Comparison of ENCODE assay signal across 26 cellular contexts in the genomic region with DNA sequence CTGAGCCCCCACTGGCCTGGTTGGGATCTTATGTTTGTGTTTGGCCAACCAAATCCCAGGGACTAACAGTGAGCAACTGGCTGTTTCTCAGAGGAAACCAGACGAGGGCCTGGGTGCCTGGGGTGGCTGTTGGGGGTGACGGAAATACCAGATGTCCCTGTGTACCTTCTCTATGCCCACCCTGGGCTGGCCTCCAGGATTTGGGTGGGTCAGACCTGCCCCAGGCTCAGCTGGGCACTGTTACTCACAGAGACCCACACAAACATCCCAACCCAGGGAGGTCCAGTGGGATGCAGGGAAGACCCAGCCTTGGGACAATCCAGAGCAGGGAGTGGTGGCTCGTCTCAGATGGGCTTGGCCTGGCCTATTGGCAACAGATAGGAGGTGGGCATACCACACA. TPM values are rescaled to one million over a fixed set of nuclear protein-coding genes. Genes with fewer than 3 reads are reported as not detected.
DNase-seq lines count a peak whose midpoint lies in the region; ATAC-seq, FAIRE-seq and TF ChIP-seq lines count a peak whose summit lies in the region.
"Had no signal": no experiment of that assay in that cellular context is flagged by ENCODE, and none has a peak within 500 bp of the region (broad histone marks: within the 10 kb centered on the region; RNA-seq: fewer than 3 reads in every experiment).

No MANE protein-coding gene starts in this region.

- peak overlapping the region; percentile 3 for H3K27ac Mint-ChIP-seq in stimulated activated effector memory CD8-positive, alpha-beta T cell treated with anti-CD3 and anti-CD28 coated beads, Interleukin-12 subunit alpha, Interleukin-12 subunit beta, amount 100 ng/mL, for 72 hours
- H3K27ac Mint-ChIP-seq: B cell; CD4-positive, CD25-positive, alpha-beta regulatory T cell had no signal

- H3K27me3 ChIP-seq in liver (ENCODE audit: control insufficient read depth in 4 of 4, insufficient read depth in 4 of 4, low read length in 3 of 4) (no peaks in the 10 kb centered on the region), HepG2 (ENCODE audit: control insufficient read depth in 1 of 2, insufficient read depth in 2 of 2, low read length in 2 of 2) (no peaks in the 10 kb centered on the region)
- H3K27me3 ChIP-seq: BLaER1 treated with 17β-estradiol and CSF1 and Interleukin-3, amounts not matched to agents 10 nM and 100 nM had no signal

- H3K4me1 Mint-ChIP-seq in stimulated activated effector memory CD8-positive, alpha-beta T cell treated with anti-CD3 and anti-CD28 coated beads, Interleukin-12 subunit alpha, Interleukin-12 subunit beta, amount 100 ng/mL, for 72 hours, result peaks cover 5% of the 10 kb centered on the region
- H3K4me1 Mint-ChIP-seq: B cell had no signal

- no peak overlapping the region for H3K4me3 Mint-ChIP-seq in stimulated activated effector memory CD8-positive, alpha-beta T cell treated with anti-CD3 and anti-CD28 coated beads, Interleukin-12 subunit alpha, Interleukin-12 subunit beta, amount 100 ng/mL, for 72 hours
- H3K4me3 Mint-ChIP-seq: B cell; CD4-positive, alpha-beta memory T cell; CD4-positive, CD25-positive, alpha-beta regulatory T cell; CD8-positive, alpha-beta memory T cell had no signal

- no peak for TF ChIP-seq POLR2A in HepG2 (IDR thresholded peaks at IDR 0.05; ENCODE audit: insufficient read depth in 1 of 2, low read depth in 2 of 2, low read length in 2 of 2)

- no peak for TF ChIP-seq RAD21 in liver (IDR thresholded peaks at IDR 0.05)
- no peak for TF ChIP-seq RAD21 in HepG2 (CRISPR knock-in tag; IDR thresholded peaks at IDR 0.05)

- ATAC-seq in HepG2 (no peak), GM19395 (IDR thresholded peaks at IDR 0.05; ENCODE audit: unreplicated experiment) (no peak)
- no peak for ATAC-seq in stimulated activated effector memory CD8-positive, alpha-beta T cell treated with anti-CD3 and anti-CD28 coated beads, Interleukin-12 subunit alpha, Interleukin-12 subunit beta, amount 100 ng/mL, for 72 hours
- ATAC-seq: A549, GM12878 had no signal

- no peaks in the 10 kb centered on the region for H3K79me2 ChIP-seq in HepG2 (ENCODE audit: insufficient read depth, low read length)

- H3K36me3 ChIP-seq in liver (ENCODE audit: control insufficient read depth in 4 of 4, insufficient read depth in 3 of 4, low read depth in 1 of 4, low read length in 3 of 4) (peaks cover 0 to 15% (median 12%) of the 10 kb centered on the region in 4 donors), HepG2 (replicated peaks in 1 of 2; ENCODE audit: control insufficient read depth in 1 of 2, insufficient read depth in 2 of 2, low read length in 2 of 2) (peaks cover 14 to 38% of the 10 kb centered on the region in 2 experiments; a peak in 4 of 5 replicates)

- TF ChIP-seq EP300 in HepG2 (IDR thresholded peaks at IDR 0.05; ENCODE audit: low read depth in 2 of 2, low read length in 2 of 2) (no peak), HepG2 (CRISPR knock-in tag; IDR thresholded peaks at IDR 0.05; ENCODE audit: borderline replicate concordance) (no peak)

- H3K4me3 ChIP-seq in liver (ENCODE audit: low read depth in 1 of 3, low read length in 3 of 3) (no peak overlapping the region), HepG2 (replicated peaks in 1 of 3; ENCODE audit: insufficient read depth in 1 of 3, low read depth in 2 of 3, low read length in 3 of 3) (no peak overlapping the region)
- H3K4me3 ChIP-seq: A549; BLaER1 treated with 17β-estradiol and CSF1 and Interleukin-3, amounts not matched to agents 10 nM and 100 nM; GM12878 had no signal

- H3K36me3 Mint-ChIP-seq in stimulated activated effector memory CD8-positive, alpha-beta T cell treated with anti-CD3 and anti-CD28 coated beads, Interleukin-12 subunit alpha, Interleukin-12 subunit beta, amount 100 ng/mL, for 72 hours, result peaks cover 27% of the 10 kb centered on the region

- H4K20me1 ChIP-seq in HepG2 (ENCODE audit: insufficient read depth, low read length), result no peaks in the 10 kb centered on the region

- H3K9ac ChIP-seq in liver (ENCODE audit: low read depth in 1 of 2, low read length in 2 of 2) (no peak overlapping the region), HepG2 (ENCODE audit: insufficient read depth, low read depth, low read length) (no peak overlapping the region)

- no peak for TF ChIP-seq CTCF in liver (IDR thresholded peaks at IDR 0.05; ENCODE audit: low read depth, low read length, missing input control)
- no peak for TF ChIP-seq CTCF in HepG2 (CRISPR knock-in tag; IDR thresholded peaks at IDR 0.05)

- H3K9me3 Mint-ChIP-seq in stimulated activated effector memory CD8-positive, alpha-beta T cell treated with anti-CD3 and anti-CD28 coated beads, Interleukin-12 subunit alpha, Interleukin-12 subunit beta, amount 100 ng/mL, for 72 hours, result no peaks in the 10 kb centered on the region
- H3K9me3 Mint-ChIP-seq: CD8-positive, alpha-beta memory T cell had no signal

- no peak overlapping the region for H3K4me2 ChIP-seq in HepG2 (ENCODE audit: low read depth, low read length)
- H3K4me2 ChIP-seq: A549; BLaER1 treated with 17β-estradiol and CSF1 and Interleukin-3, amounts not matched to agents 10 nM and 100 nM had no signal

- in situ Hi-C loops in HepG2 (cut with HindIII; ENCODE audit: extremely low pct_ligation_motif_present, low pct_unique_long_range_greater_than_20kb), result no loop called here

- peaks cover 0 to 3% (median 0%) of the 10 kb centered on the region in 4 donors for H3K9me3 ChIP-seq in liver (ENCODE audit: control insufficient read depth in 4 of 4, low read length in 3 of 4)
- H3K9me3 ChIP-seq in HepG2 (ENCODE audit: low read length), result no peaks in the 10 kb centered on the region

- FAIRE-seq in HepG2 (lab: Jason Lieb, UNC), result no peak
- FAIRE-seq: A549, GM12878, GM12892, GM18507, GM19239 had no signal

- DNase-seq in HepG2 (ENCODE audit: low spot score) (no peak), NCI-H226 (no peak)
- no peak for DNase-seq in stimulated activated effector memory CD8-positive, alpha-beta T cell treated with anti-CD3 and anti-CD28 coated beads, Interleukin-12 subunit alpha, Interleukin-12 subunit beta, amount 100 ng/mL, for 72 hours (ENCODE audit: low spot score in 2 of 2)
- DNase-seq: AML-193; CD4-positive, alpha-beta memory T cell; CD4-positive, CD25-positive, alpha-beta regulatory T cell; CD8-positive, alpha-beta memory T cell; COR-L47; DMS 273 treated with DMSO at 0.1 percent for 48 hours; DMS153; DMS53; DMS79; DND-41; EL; GDM1 had no signal

- H3K4me1 ChIP-seq in liver (ENCODE audit: control insufficient read depth in 4 of 4, insufficient read depth in 4 of 4, low read length in 3 of 4), result peaks cover 12 to 32% (median 25%) of the 10 kb centered on the region in 4 donors
- H3K4me1 ChIP-seq in HepG2 (ENCODE audit: insufficient read depth, low read length), result 0 out of 2 replicates have a peak, but pooled peaks cover under 1% of the 10 kb centered on the region
- H3K4me1 ChIP-seq: A549 had no signal

- POLR2A ChIA-PET in HepG2 (lab: Yijun Ruan, JAX), result no interaction called here

- CTCF ChIA-PET in HepG2 (lab: Yijun Ruan, JAX; ENCODE audit: low intra/inter-chr PET ratio, low total read pairs), result no interaction called here

- peak overlapping the region; percentile 91 for H3K27ac ChIP-seq in liver (ENCODE audit: low read depth in 1 of 2, low read length in 2 of 2)
- no peak overlapping the region for H3K27ac ChIP-seq in HepG2 (ENCODE audit: extremely low read length, insufficient read depth, low read length)
- H3K27ac ChIP-seq: 22Rv1; A549; BLaER1 treated with 17β-estradiol and CSF1 and Interleukin-3, amounts not matched to agents 10 nM and 100 nM; C4-2B had no signal

- WGBS in liver, result 89% methylated on average over 3 of the region's 3 CpGs
- 100% methylated on average over 2 of the region's 3 CpGs for WGBS in HepG2 (ENCODE audit: low lambda C conversion rate)

- intact Hi-C loops in HepG2 (cut with micrococcal nuclease; ENCODE audit: unreplicated experiment), result no loop called here

- no peak overlapping the region for H2AFZ ChIP-seq in HepG2 (ENCODE audit: low read length)

- BruUV-seq in HepG2 (replicated peaks; lab: Mats Ljungman, UMichigan), result no TSS peak

RNA-seq across cellular contexts. Expression of gene ZSCAN22, which starts 8.8 kb away (rescaled TPM):
- total RNA-seq in liver (1 to 10 TPM; 3.1 to 3.5 TPM), HepG2 (2016; rRNA removed; fragmentation: Illumina TruSeq; extraction: Trizol) (2.5 and 3.1 TPM in 2 replicates)
- polyA plus RNA-seq in liver (under 1 TPM; 0.88 to 0.89 TPM), HepG2 (2011; rRNA removed) (3.5 and 3.6 TPM in 2 replicates)
- 0.30 and 0.44 TPM in 2 replicates for total RNA-seq in HepG2 (2016; cell fraction: cytosol; rRNA removed; fragmentation: Illumina TruSeq; extraction: Trizol; ENCODE audit: low read depth)
- 2.2 and 3.2 TPM in 2 replicates for total RNA-seq in HepG2 (2016; cell fraction: insoluble cytoplasmic fraction; rRNA removed; fragmentation: Illumina TruSeq; extraction: Trizol)
- 1.3 TPM in 2 replicates for total RNA-seq in HepG2 (2016; cell fraction: membrane; rRNA removed; fragmentation: Illumina TruSeq; extraction: Trizol)
- 1.8 and 2.3 TPM in 2 replicates for total RNA-seq in HepG2 (2016; cell fraction: nucleus; rRNA removed; fragmentation: Illumina TruSeq; extraction: Trizol)
- 2.1 and 2.5 TPM in 2 replicates for polyA plus RNA-seq in HepG2 (2011; cell fraction: cytosol; rRNA removed)
- 2.6 and 2.7 TPM in 2 replicates for polyA plus RNA-seq in HepG2 (2011; cell fraction: nucleus; rRNA removed)
- 0.98 and 1.5 TPM in 2 replicates for polyA plus RNA-seq in HepG2 (2012)
- polyA plus RNA-seq in HepG2 (2016; cell fraction: cytosol; fragmentation: Illumina TruSeq; extraction: Trizol; ENCODE audit: low read depth), result 0.28 and 0.33 TPM in 2 replicates
- 1.6 and 1.9 TPM in 2 replicates for polyA plus RNA-seq in HepG2 (2016; cell fraction: insoluble cytoplasmic fraction; fragmentation: Illumina TruSeq; extraction: Trizol; ENCODE audit: low read depth)
- 0.57 and 0.63 TPM in 2 replicates for polyA plus RNA-seq in HepG2 (2016; cell fraction: membrane; fragmentation: Illumina TruSeq; extraction: Trizol; ENCODE audit: low read depth)
- polyA plus RNA-seq in HepG2 (2016; cell fraction: nucleus; fragmentation: Illumina TruSeq; extraction: Trizol; ENCODE audit: insufficient read depth, low read depth), result 2.4 and 3.1 TPM in 2 replicates
- polyA minus RNA-seq in HepG2 (2011; rRNA and poly(A)+ RNA removed; ENCODE audit: low replicate concordance), result 10.3 and 17.6 TPM in 2 replicates
- 1.9 and 2.6 TPM in 2 replicates for polyA minus RNA-seq in HepG2 (2011; cell fraction: cytosol; rRNA and poly(A)+ RNA removed)
- 4.1 and 4.6 TPM in 2 replicates for polyA minus RNA-seq in HepG2 (2011; cell fraction: nucleus; rRNA and poly(A)+ RNA removed)

RNA-seq across cellular contexts. Expression of gene A1BG, which starts 17.7 kb away (rescaled TPM):
- 100 to 1,000 TPM; 521 to 838 TPM for total RNA-seq in liver
- polyA plus RNA-seq in liver, result 1,000 to 10,000 TPM; 1,221 to 2,157 TPM
- 15.1 and 41.4 TPM in 2 replicates for total RNA-seq in HepG2 (2016; rRNA removed; fragmentation: Illumina TruSeq; extraction: Trizol)
- 4.8 and 5.3 TPM in 2 replicates for total RNA-seq in HepG2 (2016; cell fraction: cytosol; rRNA removed; fragmentation: Illumina TruSeq; extraction: Trizol; ENCODE audit: low read depth)
- total RNA-seq in HepG2 (2016; cell fraction: insoluble cytoplasmic fraction; rRNA removed; fragmentation: Illumina TruSeq; extraction: Trizol), result 10.3 and 47.9 TPM in 2 replicates
- total RNA-seq in HepG2 (2016; cell fraction: membrane; rRNA removed; fragmentation: Illumina TruSeq; extraction: Trizol), result 6.5 and 6.7 TPM in 2 replicates
- total RNA-seq in HepG2 (2016; cell fraction: nucleus; rRNA removed; fragmentation: Illumina TruSeq; extraction: Trizol), result 31.7 and 39.4 TPM in 2 replicates
- polyA plus RNA-seq in HepG2 (2011; rRNA removed), result 14.7 and 49.8 TPM in 2 replicates
- 18.1 and 24.4 TPM in 2 replicates for polyA plus RNA-seq in HepG2 (2011; cell fraction: cytosol; rRNA removed)
- polyA plus RNA-seq in HepG2 (2011; cell fraction: nucleus; rRNA removed), result 63.3 and 113 TPM in 2 replicates
- 59.9 and 62.4 TPM in 2 replicates for polyA plus RNA-seq in HepG2 (2012)
- polyA plus RNA-seq in HepG2 (2016; cell fraction: cytosol; fragmentation: Illumina TruSeq; extraction: Trizol; ENCODE audit: low read depth), result 4.3 and 5.6 TPM in 2 replicates
- 11.3 and 14.4 TPM in 2 replicates for polyA plus RNA-seq in HepG2 (2016; cell fraction: insoluble cytoplasmic fraction; fragmentation: Illumina TruSeq; extraction: Trizol; ENCODE audit: low read depth)
- 4.0 and 4.9 TPM in 2 replicates for polyA plus RNA-seq in HepG2 (2016; cell fraction: membrane; fragmentation: Illumina TruSeq; extraction: Trizol; ENCODE audit: low read depth)
- 43.5 and 59.5 TPM in 2 replicates for polyA plus RNA-seq in HepG2 (2016; cell fraction: nucleus; fragmentation: Illumina TruSeq; extraction: Trizol; ENCODE audit: insufficient read depth, low read depth)
- 0.23 and 15.3 TPM in 2 replicates for polyA minus RNA-seq in HepG2 (2011; rRNA and poly(A)+ RNA removed; ENCODE audit: low replicate concordance)
- 3.8 and 9.5 TPM in 2 replicates for polyA minus RNA-seq in HepG2 (2011; cell fraction: cytosol; rRNA and poly(A)+ RNA removed)
- polyA minus RNA-seq in HepG2 (2011; cell fraction: nucleus; rRNA and poly(A)+ RNA removed), result 6.4 and 10.7 TPM in 2 replicates

RNA-seq across cellular contexts. Expression of gene ZNF497, which starts 26.9 kb away (rescaled TPM):
- total RNA-seq in liver (1 to 10 TPM; 1.1 to 4.4 TPM), HepG2 (2016; rRNA removed; fragmentation: Illumina TruSeq; extraction: Trizol) (1.1 and 1.9 TPM in 2 replicates)
- polyA plus RNA-seq in liver (1 to 10 TPM in 1 of 2 donors, under 1 TPM in 1; 0.60 to 1.4 TPM), HepG2 (2011; rRNA removed) (1.5 and 1.8 TPM in 2 replicates)
- 0.10 and 0.53 TPM in 2 replicates for total RNA-seq in HepG2 (2016; cell fraction: cytosol; rRNA removed; fragmentation: Illumina TruSeq; extraction: Trizol; ENCODE audit: low read depth)
- 1.4 and 1.9 TPM in 2 replicates for total RNA-seq in HepG2 (2016; cell fraction: insoluble cytoplasmic fraction; rRNA removed; fragmentation: Illumina TruSeq; extraction: Trizol)
- total RNA-seq in HepG2 (2016; cell fraction: membrane; rRNA removed; fragmentation: Illumina TruSeq; extraction: Trizol), result 0.76 and 0.77 TPM in 2 replicates
- total RNA-seq in HepG2 (2016; cell fraction: nucleus; rRNA removed; fragmentation: Illumina TruSeq; extraction: Trizol), result 1.4 and 2.1 TPM in 2 replicates
- 0.74 and 1.2 TPM in 2 replicates for polyA plus RNA-seq in HepG2 (2011; cell fraction: cytosol; rRNA removed)
- 9.3 and 11.8 TPM in 2 replicates for polyA plus RNA-seq in HepG2 (2011; cell fraction: nucleus; rRNA removed)
- polyA plus RNA-seq in HepG2 (2012), result 0.83 and 1.1 TPM in 2 replicates
- 0.10 and 0.16 TPM in 2 replicates for polyA plus RNA-seq in HepG2 (2016; cell fraction: cytosol; fragmentation: Illumina TruSeq; extraction: Trizol; ENCODE audit: low read depth)
- 0.84 and 1.1 TPM in 2 replicates for polyA plus RNA-seq in HepG2 (2016; cell fraction: insoluble cytoplasmic fraction; fragmentation: Illumina TruSeq; extraction: Trizol; ENCODE audit: low read depth)
- 0.37 and 0.49 TPM in 2 replicates for polyA plus RNA-seq in HepG2 (2016; cell fraction: membrane; fragmentation: Illumina TruSeq; extraction: Trizol; ENCODE audit: low read depth)
- 3.8 and 4.5 TPM in 2 replicates for polyA plus RNA-seq in HepG2 (2016; cell fraction: nucleus; fragmentation: Illumina TruSeq; extraction: Trizol; ENCODE audit: insufficient read depth, low read depth)
- 3.8 and 4.0 TPM in 2 replicates for polyA minus RNA-seq in HepG2 (2011; rRNA and poly(A)+ RNA removed; ENCODE audit: low replicate concordance)
- 0.40 and 0.79 TPM in 2 replicates for polyA minus RNA-seq in HepG2 (2011; cell fraction: cytosol; rRNA and poly(A)+ RNA removed)
- polyA minus RNA-seq in HepG2 (2011; cell fraction: nucleus; rRNA and poly(A)+ RNA removed), result 2.7 and 3.0 TPM in 2 replicates

RNA-seq across cellular contexts. Expression of gene ERVK3-1, which starts 30.5 kb away (rescaled TPM):
- 10 to 100 TPM; 21.4 to 28.0 TPM for total RNA-seq in liver
- polyA plus RNA-seq in liver, result 10 to 100 TPM; 17.6 to 31.7 TPM
- total RNA-seq in HepG2 (2016; rRNA removed; fragmentation: Illumina TruSeq; extraction: Trizol), result 38.7 and 39.5 TPM in 2 replicates
- 10.6 and 10.8 TPM in 2 replicates for total RNA-seq in HepG2 (2016; cell fraction: cytosol; rRNA removed; fragmentation: Illumina TruSeq; extraction: Trizol; ENCODE audit: low read depth)
- total RNA-seq in HepG2 (2016; cell fraction: insoluble cytoplasmic fraction; rRNA removed; fragmentation: Illumina TruSeq; extraction: Trizol), result 41.5 and 44.3 TPM in 2 replicates
- 15.6 and 18.0 TPM in 2 replicates for total RNA-seq in HepG2 (2016; cell fraction: membrane; rRNA removed; fragmentation: Illumina TruSeq; extraction: Trizol)
- total RNA-seq in HepG2 (2016; cell fraction: nucleus; rRNA removed; fragmentation: Illumina TruSeq; extraction: Trizol), result 51.9 and 53.4 TPM in 2 replicates
- polyA plus RNA-seq in HepG2 (2011; rRNA removed), result 28.5 and 31.5 TPM in 2 replicates
- 15.3 and 19.4 TPM in 2 replicates for polyA plus RNA-seq in HepG2 (2011; cell fraction: cytosol; rRNA removed)
- polyA plus RNA-seq in HepG2 (2011; cell fraction: nucleus; rRNA removed), result 62.5 and 78.5 TPM in 2 replicates
- polyA plus RNA-seq in HepG2 (2012), result 27.8 and 28.4 TPM in 2 replicates
- 7.8 and 11.0 TPM in 2 replicates for polyA plus RNA-seq in HepG2 (2016; cell fraction: cytosol; fragmentation: Illumina TruSeq; extraction: Trizol; ENCODE audit: low read depth)
- 45.4 and 56.5 TPM in 2 replicates for polyA plus RNA-seq in HepG2 (2016; cell fraction: insoluble cytoplasmic fraction; fragmentation: Illumina TruSeq; extraction: Trizol; ENCODE audit: low read depth)
- 14.2 and 16.8 TPM in 2 replicates for polyA plus RNA-seq in HepG2 (2016; cell fraction: membrane; fragmentation: Illumina TruSeq; extraction: Trizol; ENCODE audit: low read depth)
- polyA plus RNA-seq in HepG2 (2016; cell fraction: nucleus; fragmentation: Illumina TruSeq; extraction: Trizol; ENCODE audit: insufficient read depth, low read depth), result 103 and 124 TPM in 2 replicates
- polyA minus RNA-seq in HepG2 (2011; rRNA and poly(A)+ RNA removed; ENCODE audit: low replicate concordance), result 14.6 and 39.2 TPM in 2 replicates
- 2.7 and 5.5 TPM in 2 replicates for polyA minus RNA-seq in HepG2 (2011; cell fraction: cytosol; rRNA and poly(A)+ RNA removed)
- polyA minus RNA-seq in HepG2 (2011; cell fraction: nucleus; rRNA and poly(A)+ RNA removed), result 73.4 and 89.9 TPM in 2 replicates

RNA-seq across cellular contexts. Expression of gene ZNF837, which starts 45.2 kb away (rescaled TPM):
- 1 to 10 TPM; 2.1 to 3.6 TPM for total RNA-seq in liver
- polyA plus RNA-seq in liver, result 1 to 10 TPM in 1 of 2 donors, under 1 TPM in 1; 0.54 to 2.6 TPM
- total RNA-seq in HepG2 (2016; rRNA removed; fragmentation: Illumina TruSeq; extraction: Trizol), result 0.73 and 1.3 TPM in 2 replicates
- total RNA-seq in HepG2 (2016; cell fraction: cytosol; rRNA removed; fragmentation: Illumina TruSeq; extraction: Trizol; ENCODE audit: low read depth), result 0.71 and 0.79 TPM in 2 replicates
- 0.68 and 1.8 TPM in 2 replicates for total RNA-seq in HepG2 (2016; cell fraction: insoluble cytoplasmic fraction; rRNA removed; fragmentation: Illumina TruSeq; extraction: Trizol)
- 1.5 and 2.2 TPM in 2 replicates for total RNA-seq in HepG2 (2016; cell fraction: membrane; rRNA removed; fragmentation: Illumina TruSeq; extraction: Trizol)
- total RNA-seq in HepG2 (2016; cell fraction: nucleus; rRNA removed; fragmentation: Illumina TruSeq; extraction: Trizol), result 1.0 and 1.6 TPM in 2 replicates
- 0.29 and 0.69 TPM in 2 replicates for polyA plus RNA-seq in HepG2 (2011; rRNA removed)
- polyA plus RNA-seq in HepG2 (2011; cell fraction: cytosol; rRNA removed), result 0.37 and 0.87 TPM in 2 replicates
- 1.6 TPM in 2 replicates for polyA plus RNA-seq in HepG2 (2011; cell fraction: nucleus; rRNA removed)
- polyA plus RNA-seq in HepG2 (2012), result 0.47 and 0.56 TPM in 2 replicates
- 0.55 and 0.72 TPM in 2 replicates for polyA plus RNA-seq in HepG2 (2016; cell fraction: cytosol; fragmentation: Illumina TruSeq; extraction: Trizol; ENCODE audit: low read depth)
- 0.70 and 0.97 TPM in 2 replicates for polyA plus RNA-seq in HepG2 (2016; cell fraction: insoluble cytoplasmic fraction; fragmentation: Illumina TruSeq; extraction: Trizol; ENCODE audit: low read depth)
- 0.61 and 0.99 TPM in 2 replicates for polyA plus RNA-seq in HepG2 (2016; cell fraction: membrane; fragmentation: Illumina TruSeq; extraction: Trizol; ENCODE audit: low read depth)
- polyA plus RNA-seq in HepG2 (2016; cell fraction: nucleus; fragmentation: Illumina TruSeq; extraction: Trizol; ENCODE audit: insufficient read depth, low read depth), result 0.38 and 1.3 TPM in 2 replicates
- polyA minus RNA-seq in HepG2 (2011; rRNA and poly(A)+ RNA removed; ENCODE audit: low replicate concordance), result 0.47 and 1.0 TPM in 2 replicates
- 0.44 and 0.69 TPM in 2 replicates for polyA minus RNA-seq in HepG2 (2011; cell fraction: cytosol; rRNA and poly(A)+ RNA removed)
- polyA minus RNA-seq in HepG2 (2011; cell fraction: nucleus; rRNA and poly(A)+ RNA removed), result 0.25 and 0.90 TPM in 2 replicates

Comparison
In these comparisons a context has a peak if more than half of its experiments do, and no peak if none do; other contexts are left out.
1. RNA of gene A1BG, which starts 17.7 kb away (total RNA-seq): 521 to 838 TPM in liver; 4.8 to 47.9 TPM in HepG2; every median in the first group is over 10 times any median in the second.